ENCODE assay signal across 8 cellular contexts in genomic region chr7:143837223-143837622, GRCh38.
A peak's percentile ranks its signal among the peaks of the same experiment; 100 is the strongest.
DNase-seq lines count a peak whose midpoint lies in the region; ATAC-seq and TF ChIP-seq lines count a peak whose summit lies in the region.
"Not testable (repeated sequence)": the region's sequence is repeated elsewhere in the genome, so short reads cannot be mapped to it uniquely, and the experiment has no call there.

No MANE protein-coding gene starts in this region.

- H3K9me3 Mint-ChIP-seq in T-helper 2 cell treated with Interferon-gamma antibody and Interleukin-4, amounts not matched to agents 5 μg/mL and 100 μg/mL, for 36 hours = not testable (repeated sequence)

- not testable (repeated sequence) for H4K20me1 ChIP-seq in DOHH2 (ENCODE audit: control insufficient read depth, insufficient read depth, low read depth, low read length)

- H3K27me3 Mint-ChIP-seq in T-helper 2 cell treated with Interferon-gamma antibody and Interleukin-4, amounts not matched to agents 5 μg/mL and 100 μg/mL, for 36 hours (ENCODE audit: low read depth) = not testable (repeated sequence)

- H3K27ac Mint-ChIP-seq in T-helper 2 cell treated with Interferon-gamma antibody and Interleukin-4, amounts not matched to agents 5 μg/mL and 100 μg/mL, for 36 hours = not testable (repeated sequence)

- H3F3A ChIP-seq in DOHH2 (ENCODE audit: control insufficient read depth, insufficient read depth) = not testable (repeated sequence)

- H3K4me3 ChIP-seq in DOHH2 (ENCODE audit: low read length) = peak overlapping the region; percentile 51; the same call in 1 of the 2 replicates
- H3K4me3 ChIP-seq in fibroblast of villous mesenchyme (ENCODE audit: low read depth, low read length) = peak overlapping the region; percentile 34
- H3K4me3 ChIP-seq in ovary = not testable (repeated sequence)

- not testable (repeated sequence) for H3K36me3 Mint-ChIP-seq in T-helper 2 cell treated with Interferon-gamma antibody and Interleukin-4, amounts not matched to agents 5 μg/mL and 100 μg/mL, for 36 hours (ENCODE audit: low read depth)

- TF ChIP-seq CTCF in DOHH2 (IDR thresholded peaks at IDR 0.05; ENCODE audit: low read depth, low read length, poor library complexity, severe bottlenecking) (peak; percentile 27), fibroblast of villous mesenchyme (IDR thresholded peaks at IDR 0.05; ENCODE audit: insufficient read depth, low read depth, low read length) (peak; percentile 37), ovary (IDR thresholded peaks at IDR 0.05) (peak in 1 of 3 donors; percentile 59)

- H3K4me2 ChIP-seq in DOHH2 (ENCODE audit: low read length) = peak overlapping the region; percentile 46; the same call in 1 of the 2 replicates

- H3K9me3 ChIP-seq in DOHH2 (ENCODE audit: control insufficient read depth, insufficient read depth, low read length); ovary: not testable (repeated sequence)

- peak; percentile 93 for DNase-seq in T-helper 2 cell treated with Interferon-gamma antibody and Interleukin-4, amounts not matched to agents 5 μg/mL and 100 μg/mL, for 36 hours (ENCODE audit: low spot score)
- DNase-seq in activated gamma-delta T cell treated with Interleukin-2 at 50 U/mL for 16 hours (peak; percentile 99), ovary (peak; percentile 84 to 96 (median 92))
- DNase-seq in fibroblast of villous mesenchyme (ENCODE audit: low read depth) = not testable (repeated sequence)
- DNase-seq in stimulated activated CD8-positive, alpha-beta memory T cell treated with anti-CD3 and anti-CD28 coated beads, Interleukin-7, amount 100 ng/mL, for 1 hour (ENCODE audit: low read depth in 2 of 2) = peak; percentile 96 to 97

- H3K36me3 ChIP-seq in DOHH2 (ENCODE audit: control insufficient read depth, low read length); ovary: not testable (repeated sequence)

- H3K27ac ChIP-seq in DOHH2 (ENCODE audit: low read depth, low read length) = not testable (repeated sequence)
- peak overlapping the region in 1 of 2 donors; percentile 46 for H3K27ac ChIP-seq in ovary

- TF ChIP-seq POLR2A in ovary (IDR thresholded peaks at IDR 0.05) = not testable (repeated sequence)

- H3K27me3 ChIP-seq in DOHH2 (ENCODE audit: control insufficient read depth, low read length); ovary: not testable (repeated sequence)

- H3K9me2 ChIP-seq in DOHH2 (replicated peaks; ENCODE audit: control insufficient read depth, low read length) = not testable (repeated sequence)

- intact Hi-C loops in ovary (cut with DNase I) = not testable (repeated sequence)

- not testable (repeated sequence) for H3K4me3 Mint-ChIP-seq in T-helper 2 cell treated with Interferon-gamma antibody and Interleukin-4, amounts not matched to agents 5 μg/mL and 100 μg/mL, for 36 hours

- H3K79me2 ChIP-seq in DOHH2 (ENCODE audit: control insufficient read depth, low read length) = not testable (repeated sequence)

- H3K4me1 Mint-ChIP-seq in T-helper 2 cell treated with Interferon-gamma antibody and Interleukin-4, amounts not matched to agents 5 μg/mL and 100 μg/mL, for 36 hours (ENCODE audit: low read depth) = not testable (repeated sequence)

- not testable (repeated sequence) for TF ChIP-seq EP300 in ovary (IDR thresholded peaks at IDR 0.05)

- whole genome bisulfite sequencing in ovary, 3 donors = 0 to 2% (median 1%) methylated on average over 3 to 14 of the region's 24 CpGs

- ATAC-seq in GM21381 (IDR thresholded peaks at IDR 0.05; ENCODE audit: unreplicated experiment) (peak; percentile 58), HG03139 (IDR thresholded peaks at IDR 0.05; ENCODE audit: unreplicated experiment) (peak; percentile 53)

- H3K4me1 ChIP-seq in DOHH2 (ENCODE audit: control insufficient read depth, low read length); ovary (ENCODE audit: insufficient read depth): not testable (repeated sequence)
